In genomic region chr9:135149876-135150275, GRCh38 we compare ENCODE assay signal across 29 cellular contexts.
"Had no signal": no experiment of that assay in that cellular context is flagged by ENCODE, and none has a peak within 500 bp of the region (broad histone marks: within the 10 kb centered on the region; RNA-seq: fewer than 3 reads in every experiment).

No MANE protein-coding gene starts in this region.

- H3K36me3 Mint-ChIP-seq: natural killer cell; neural progenitor cell; stimulated activated memory B cell treated with anti-CD40 and anti-IgM and Interleukin-4, amounts not matched to agents 10 μg/mL and 1 μg/mL and 100 μg/mL, for 72 hours had no signal

- DNase-seq: natural killer cell; occipital lobe; ovary; psoas muscle; right cardiac atrium; right lobe of liver; sigmoid colon; spleen; stimulated activated CD4-positive, alpha-beta T cell treated with anti-CD3 and anti-CD28 coated beads, Interleukin-12 subunit alpha, Interleukin-12 subunit beta, amount 100 ng/mL, for 4 hours; stimulated activated CD4-positive, alpha-beta T cell treated with anti-CD3 and anti-CD28 coated beads, Interleukin-1b, Interleukin-23, amount 100 ng/mL, for 48 hours; stimulated activated CD4-positive, alpha-beta T cell treated with anti-CD3 and anti-CD28 coated beads, Interleukin-4, amount 100 ng/mL, for 1 hour; stimulated activated CD4-positive, alpha-beta T cell treated with anti-CD3 and anti-CD28 coated beads, Interleukin-4, amount 100 ng/mL, for 4 hours; stimulated activated CD8-positive, alpha-beta memory T cell treated with anti-CD3 and anti-CD28 coated beads, Interleukin-4, amount 100 ng/mL, for 48 hours; stimulated activated naive CD4-positive, alpha-beta T cell; stimulated activated naive CD8-positive, alpha-beta T cell treated with anti-CD3 and anti-CD28 coated beads, Interleukin-15, amount 100 ng/mL, for 72 hours; stimulated activated naive CD8-positive, alpha-beta T cell treated with anti-CD3 and anti-CD28 coated beads, Interleukin-15, Interleukin-2, amounts not matched to agents 100 U/mL and 50 U/mL, for 24 hours; testis; trophoblast cell had no signal

- H3K27me3 ChIP-seq: neural progenitor cell, ovary, right lobe of liver, testis, upper lobe of left lung, vagina had no signal

- H3K9ac ChIP-seq: neural progenitor cell, parathyroid adenoma had no signal

- H3K79me2 ChIP-seq: parathyroid adenoma had no signal

- H3K4me1 Mint-ChIP-seq: natural killer cell; stimulated activated memory B cell treated with anti-CD40 and anti-IgM and Interleukin-4, amounts not matched to agents 10 μg/mL and 1 μg/mL and 100 μg/mL, for 72 hours; stimulated activated naive CD8-positive, alpha-beta T cell treated with anti-CD3 and anti-CD28 coated beads, Interleukin-15, amount 100 ng/mL, for 72 hours had no signal

- H3K4me3 ChIP-seq: neural progenitor cell, ovary, psoas muscle, right lobe of liver, sigmoid colon, skin epidermis, smooth muscle cell, spleen, suprapubic skin, testis, tibial nerve, upper lobe of left lung, vagina had no signal

- H3K4me2 ChIP-seq: neural progenitor cell, smooth muscle cell had no signal

- H3K9me3 Mint-ChIP-seq: natural killer cell had no signal

- H3K27ac ChIP-seq: neural progenitor cell, ovary, parathyroid adenoma, psoas muscle, right lobe of liver, sigmoid colon, skin epidermis, spleen, suprapubic skin, testis, tibial nerve, upper lobe of left lung, vagina had no signal

- H3K27ac Mint-ChIP-seq: natural killer cell; nephron; neural progenitor cell; progenitor cell of endocrine pancreas; stimulated activated memory B cell treated with anti-CD40 and anti-IgM and Interleukin-4, amounts not matched to agents 10 μg/mL and 1 μg/mL and 100 μg/mL, for 72 hours; stimulated activated naive CD8-positive, alpha-beta T cell treated with anti-CD3 and anti-CD28 coated beads, Interleukin-15, amount 100 ng/mL, for 72 hours had no signal

- ATAC-seq: natural killer cell; psoas muscle; right cardiac atrium; right lobe of liver; stimulated activated memory B cell treated with anti-CD40 and anti-IgM and Interleukin-4, amounts not matched to agents 10 μg/mL and 1 μg/mL and 100 μg/mL, for 72 hours; stimulated activated naive CD8-positive, alpha-beta T cell treated with anti-CD3 and anti-CD28 coated beads, Interleukin-15, amount 100 ng/mL, for 72 hours; stimulated activated naive CD8-positive, alpha-beta T cell treated with anti-CD3 and anti-CD28 coated beads, Interleukin-15, Interleukin-2, amounts not matched to agents 100 U/mL and 50 U/mL, for 24 hours had no signal

- H3K4me3 Mint-ChIP-seq: natural killer cell; nephron; neural progenitor cell; stimulated activated memory B cell treated with anti-CD40 and anti-IgM and Interleukin-4, amounts not matched to agents 10 μg/mL and 1 μg/mL and 100 μg/mL, for 72 hours; stimulated activated naive CD8-positive, alpha-beta T cell treated with anti-CD3 and anti-CD28 coated beads, Interleukin-15, amount 100 ng/mL, for 72 hours had no signal

- H3K4me1 ChIP-seq: parathyroid adenoma, psoas muscle, right lobe of liver, sigmoid colon, spleen, upper lobe of left lung, vagina had no signal

- H3K36me3 ChIP-seq: neural progenitor cell, ovary, right lobe of liver, sigmoid colon, spleen, suprapubic skin, tibial nerve, upper lobe of left lung, vagina had no signal

- H2AFZ ChIP-seq: neural progenitor cell, parathyroid adenoma had no signal

- H3K9me3 ChIP-seq: ovary, psoas muscle, right lobe of liver, sigmoid colon, suprapubic skin, testis, upper lobe of left lung, vagina had no signal
